8 cellular contexts compared by ENCODE assay signal in genomic region chr11:65078151-65078550, GRCh38. TPM values are rescaled to one million over a fixed set of nuclear protein-coding genes. Genes with fewer than 3 reads are reported as not detected.
DNase-seq lines count a peak whose midpoint lies in the region; ATAC-seq and TF ChIP-seq lines count a peak whose summit lies in the region.

No MANE protein-coding gene starts in this region.

- no peak overlapping the region for H3K4me3 Mint-ChIP-seq in activated CD8-positive, alpha-beta memory T cell treated with anti-CD3 and anti-CD28 coated beads, Interleukin-2, amount 10 ng/mL, durations not matched to agents 7 days and 5 days

- ATAC-seq in Right ventricle myocardium inferior (peak; percentile 60), GM19324 (IDR thresholded peaks at IDR 0.05; ENCODE audit: low FRiP score, unreplicated experiment) (no peak), HG02973 (IDR thresholded peaks at IDR 0.05; ENCODE audit: unreplicated experiment) (no peak)
- ATAC-seq in activated CD8-positive, alpha-beta memory T cell treated with anti-CD3 and anti-CD28 coated beads, Interleukin-2, amount 10 ng/mL, durations not matched to agents 7 days and 5 days: peak; percentile 87

- peak; percentile 59 for TF ChIP-seq CTCF in fibroblast of mammary gland (conservative IDR thresholded peaks at IDR 0.05; ENCODE audit: control insufficient read depth, insufficient read depth, low read depth, low read length)
- TF ChIP-seq CTCF in sigmoid colon (IDR thresholded peaks at IDR 0.05): peak in 3 of 4 experiments; percentile 35 to 59 (median 52)

- no peak for DNase-seq in Right ventricle myocardium inferior (ENCODE audit: missing footprints)
- no peak for DNase-seq in cardiac septum (ENCODE audit: low spot score)
- DNase-seq in NCI-H460 (ENCODE audit: extremely low read depth, low read depth): peak; percentile 17
- DNase-seq in activated CD8-positive, alpha-beta memory T cell treated with anti-CD3 and anti-CD28 coated beads, Interleukin-2, amount 10 ng/mL, durations not matched to agents 7 days and 5 days: peak; percentile 81
- DNase-seq in fibroblast of mammary gland (ENCODE audit: low read depth): peak; percentile 35
- no peak for DNase-seq in sigmoid colon

- H3K4me3 ChIP-seq in fibroblast of mammary gland (ENCODE audit: control insufficient read depth, low read depth, low read length): no peak overlapping the region
- no peak overlapping the region for H3K4me3 ChIP-seq in sigmoid colon

- no peaks in the 10 kb centered on the region for H3K9me3 ChIP-seq in sigmoid colon

- peaks cover 62% of the 10 kb centered on the region for H3K4me1 Mint-ChIP-seq in activated CD8-positive, alpha-beta memory T cell treated with anti-CD3 and anti-CD28 coated beads, Interleukin-2, amount 10 ng/mL, durations not matched to agents 7 days and 5 days

- no peaks in the 10 kb centered on the region for H3K27me3 Mint-ChIP-seq in activated CD8-positive, alpha-beta memory T cell treated with anti-CD3 and anti-CD28 coated beads, Interleukin-2, amount 10 ng/mL, durations not matched to agents 7 days and 5 days

- TF ChIP-seq POLR2A in sigmoid colon (IDR thresholded peaks at IDR 0.05): no peak

- intact Hi-C loops in Right ventricle myocardium inferior (cut with DNase I): no loop called here
- intact Hi-C loops in cardiac septum (cut with DNase I): loop anchor here (10.0 kb wide), 1 partner anchor 233 kb away; the partner anchor contains the start of gene CDC42BPG
- intact Hi-C loops in sigmoid colon (cut with DNase I): no loop called here

- TF ChIP-seq EP300 in sigmoid colon (IDR thresholded peaks at IDR 0.05): no peak

- H3K36me3 ChIP-seq in sigmoid colon: no peaks in the 10 kb centered on the region

- 26 to 54% methylated on average over 3 of the region's 3 CpGs for WGBS in sigmoid colon, 2 donors

- H3K36me3 Mint-ChIP-seq in activated CD8-positive, alpha-beta memory T cell treated with anti-CD3 and anti-CD28 coated beads, Interleukin-2, amount 10 ng/mL, durations not matched to agents 7 days and 5 days: peaks cover 54% of the 10 kb centered on the region

- no peaks in the 10 kb centered on the region for H3K27me3 ChIP-seq in sigmoid colon

- no peaks in the 10 kb centered on the region for H3K9me3 Mint-ChIP-seq in activated CD8-positive, alpha-beta memory T cell treated with anti-CD3 and anti-CD28 coated beads, Interleukin-2, amount 10 ng/mL, durations not matched to agents 7 days and 5 days (ENCODE audit: low read depth)

- CTCF ChIA-PET in activated CD8-positive, alpha-beta memory T cell treated with anti-CD3 and anti-CD28 coated beads, Interleukin-2, amount 10 ng/mL, durations not matched to agents 7 days and 5 days (lab: Charles Lee): interaction anchor here (0.8 to 4.6 kb wide), 5 partner anchors 12 to 64 kb away, joined by 3 to 24 read pairs (median 5); partner anchors contain the start of genes ARL2 and SNX15

- H3K4me1 ChIP-seq in sigmoid colon: peaks cover 0 to 10% (median 0%) of the 10 kb centered on the region in 4 donors

- H3K27ac Mint-ChIP-seq in activated CD8-positive, alpha-beta memory T cell treated with anti-CD3 and anti-CD28 coated beads, Interleukin-2, amount 10 ng/mL, durations not matched to agents 7 days and 5 days: peak overlapping the region; percentile 39

- peak overlapping the region in 3 of 4 donors; percentile 30 to 48 (median 31) for H3K27ac ChIP-seq in sigmoid colon

RNA-seq across cellular contexts. Expression of gene CDCA5, which starts 5.7 kb away (rescaled TPM):
- total RNA-seq in Right ventricle myocardium inferior: 1.7 TPM
- total RNA-seq in cardiac septum: 1.5 TPM
- total RNA-seq in NCI-H460 (2014; rRNA removed; shearing (Covaris generic)): 20.3 and 25.2 TPM in 2 replicates
- 51.2 and 56.6 TPM in 2 replicates for polyA plus RNA-seq in NCI-H460 (2014; cell fraction: nucleus; rRNA removed)
- 100 to 1,000 TPM; 128 to 147 TPM for total RNA-seq in activated CD8-positive, alpha-beta memory T cell treated with anti-CD3 and anti-CD28 coated beads, Interleukin-2, amount 10 ng/mL, durations not matched to agents 7 days and 5 days
- total RNA-seq in sigmoid colon: 1 to 10 TPM in 2 of 4 donors, under 1 TPM in 1, not detected in 1; 0.33 to 7.5 (median 3.3) TPM
- 10 to 100 TPM in 1 of 3 donors, 1 to 10 TPM in 2; 1.2 to 21.5 (median 6.0) TPM for polyA plus RNA-seq in sigmoid colon

RNA-seq across cellular contexts. Expression of gene ZFPL1, which starts 5.9 kb away (rescaled TPM):
- total RNA-seq in Right ventricle myocardium inferior (25.0 TPM), cardiac septum (23.5 TPM), sigmoid colon (10 to 100 TPM; 26.1 to 38.8 (median 36.9) TPM)
- 26.6 and 28.0 TPM in 2 replicates for total RNA-seq in NCI-H460 (2014; rRNA removed; shearing (Covaris generic))
- polyA plus RNA-seq in NCI-H460 (2014; cell fraction: nucleus; rRNA removed): 21.8 and 43.2 TPM in 2 replicates
- total RNA-seq in activated CD8-positive, alpha-beta memory T cell treated with anti-CD3 and anti-CD28 coated beads, Interleukin-2, amount 10 ng/mL, durations not matched to agents 7 days and 5 days: 10 to 100 TPM; 28.3 to 32.4 TPM
- 10 to 100 TPM; 48.6 to 61.5 (median 52.9) TPM for polyA plus RNA-seq in sigmoid colon

RNA-seq across cellular contexts. Expression of gene VPS51, which starts 17.9 kb away (rescaled TPM):
- total RNA-seq in Right ventricle myocardium inferior (95.2 TPM), cardiac septum (87.1 TPM), sigmoid colon (100 to 1,000 TPM; 211 to 752 (median 281) TPM)
- 50.3 and 60.0 TPM in 2 replicates for total RNA-seq in NCI-H460 (2014; rRNA removed; shearing (Covaris generic))
- polyA plus RNA-seq in NCI-H460 (2014; cell fraction: nucleus; rRNA removed): 116 and 124 TPM in 2 replicates
- total RNA-seq in activated CD8-positive, alpha-beta memory T cell treated with anti-CD3 and anti-CD28 coated beads, Interleukin-2, amount 10 ng/mL, durations not matched to agents 7 days and 5 days: 100 to 1,000 TPM; 104 to 116 TPM
- 100 to 1,000 TPM in 2 of 3 donors, 10 to 100 TPM in 1; 86.2 to 180 (median 108) TPM for polyA plus RNA-seq in sigmoid colon

RNA-seq across cellular contexts. Expression of gene NAALADL1, which starts 19.8 kb away (rescaled TPM):
- total RNA-seq in Right ventricle myocardium inferior: 3.4 TPM
- 3.5 TPM for total RNA-seq in cardiac septum
- not detected in 2 replicates for total RNA-seq in NCI-H460 (2014; rRNA removed; shearing (Covaris generic))
- not detected in 2 replicates for polyA plus RNA-seq in NCI-H460 (2014; cell fraction: nucleus; rRNA removed)
- total RNA-seq in activated CD8-positive, alpha-beta memory T cell treated with anti-CD3 and anti-CD28 coated beads, Interleukin-2, amount 10 ng/mL, durations not matched to agents 7 days and 5 days: 10 to 100 TPM; 14.8 to 15.3 TPM
- total RNA-seq in sigmoid colon: 10 to 100 TPM; 29.9 to 73.1 (median 46.2) TPM
- polyA plus RNA-seq in sigmoid colon: 10 to 100 TPM in 2 of 3 donors, 1 to 10 TPM in 1; 8.8 to 26.4 (median 16.2) TPM

RNA-seq across cellular contexts. Expression of gene TM7SF2, which starts 33.5 kb away (rescaled TPM):
- total RNA-seq in Right ventricle myocardium inferior: 53.1 TPM
- total RNA-seq in cardiac septum: 50.1 TPM
- total RNA-seq in NCI-H460 (2014; rRNA removed; shearing (Covaris generic)): 4.2 and 4.6 TPM in 2 replicates
- 5.7 and 10.7 TPM in 2 replicates for polyA plus RNA-seq in NCI-H460 (2014; cell fraction: nucleus; rRNA removed)
- total RNA-seq in activated CD8-positive, alpha-beta memory T cell treated with anti-CD3 and anti-CD28 coated beads, Interleukin-2, amount 10 ng/mL, durations not matched to agents 7 days and 5 days: 10 to 100 TPM; 21.0 to 26.2 TPM
- total RNA-seq in sigmoid colon: 10 to 100 TPM; 15.6 to 20.3 (median 17.5) TPM
- 10 to 100 TPM in 2 of 3 donors, 1 to 10 TPM in 1; 3.6 to 43.2 (median 10.2) TPM for polyA plus RNA-seq in sigmoid colon

Comparison
In these comparisons a context has a peak if more than half of its experiments do, and no peak if none do; other contexts are left out.
1. ATAC-seq: peak in Right ventricle myocardium inferior (single experiment) and activated CD8-positive, alpha-beta memory T cell treated with anti-CD3 and anti-CD28 coated beads, Interleukin-2, amount 10 ng/mL, durations not matched to agents 7 days and 5 days (single experiment); none in GM19324 (single experiment) and HG02973 (single experiment).
2. DNase-seq: peak in NCI-H460 (single experiment), activated CD8-positive, alpha-beta memory T cell treated with anti-CD3 and anti-CD28 coated beads, Interleukin-2, amount 10 ng/mL, durations not matched to agents 7 days and 5 days (single experiment) and fibroblast of mammary gland (single experiment); none in Right ventricle myocardium inferior (single experiment), cardiac septum (single experiment) and sigmoid colon (single experiment).